Comparison of ENCODE assay signal across 1 cellular context in genomic region chr20:45459606-45460005, GRCh38.
TF ChIP-seq lines count a peak whose summit lies in the region.

No MANE protein-coding gene starts in this region.

TF ChIP-seq in HCT116, 20 proteins besides CTCF, POLR2A, EP300 and RAD21 (continued from another document):
- no peak for TF ChIP-seq ZBTB33 (IDR thresholded peaks at IDR 0.05; ENCODE audit: extremely low read depth, insufficient replicate concordance, low read length)
- no peak for TF ChIP-seq SP1 (IDR thresholded peaks at IDR 0.05; ENCODE audit: low read depth)
- no peak for TF ChIP-seq SIN3A (IDR thresholded peaks at IDR 0.05; ENCODE audit: low read depth)
- TF ChIP-seq SRF (IDR thresholded peaks at IDR 0.05; ENCODE audit: low read depth): no peak
- no peak for TF ChIP-seq EGR1 (IDR thresholded peaks at IDR 0.05; ENCODE audit: low read depth)
- TF ChIP-seq JUND (IDR thresholded peaks at IDR 0.05): no peak
- TF ChIP-seq REST (IDR thresholded peaks at IDR 0.05; ENCODE audit: low read depth): no peak
- TF ChIP-seq ZFX (IDR thresholded peaks at IDR 0.05): no peak
TF ChIP-seq in HCT116: peak in this region for 0.
